In the genomic region with DNA sequence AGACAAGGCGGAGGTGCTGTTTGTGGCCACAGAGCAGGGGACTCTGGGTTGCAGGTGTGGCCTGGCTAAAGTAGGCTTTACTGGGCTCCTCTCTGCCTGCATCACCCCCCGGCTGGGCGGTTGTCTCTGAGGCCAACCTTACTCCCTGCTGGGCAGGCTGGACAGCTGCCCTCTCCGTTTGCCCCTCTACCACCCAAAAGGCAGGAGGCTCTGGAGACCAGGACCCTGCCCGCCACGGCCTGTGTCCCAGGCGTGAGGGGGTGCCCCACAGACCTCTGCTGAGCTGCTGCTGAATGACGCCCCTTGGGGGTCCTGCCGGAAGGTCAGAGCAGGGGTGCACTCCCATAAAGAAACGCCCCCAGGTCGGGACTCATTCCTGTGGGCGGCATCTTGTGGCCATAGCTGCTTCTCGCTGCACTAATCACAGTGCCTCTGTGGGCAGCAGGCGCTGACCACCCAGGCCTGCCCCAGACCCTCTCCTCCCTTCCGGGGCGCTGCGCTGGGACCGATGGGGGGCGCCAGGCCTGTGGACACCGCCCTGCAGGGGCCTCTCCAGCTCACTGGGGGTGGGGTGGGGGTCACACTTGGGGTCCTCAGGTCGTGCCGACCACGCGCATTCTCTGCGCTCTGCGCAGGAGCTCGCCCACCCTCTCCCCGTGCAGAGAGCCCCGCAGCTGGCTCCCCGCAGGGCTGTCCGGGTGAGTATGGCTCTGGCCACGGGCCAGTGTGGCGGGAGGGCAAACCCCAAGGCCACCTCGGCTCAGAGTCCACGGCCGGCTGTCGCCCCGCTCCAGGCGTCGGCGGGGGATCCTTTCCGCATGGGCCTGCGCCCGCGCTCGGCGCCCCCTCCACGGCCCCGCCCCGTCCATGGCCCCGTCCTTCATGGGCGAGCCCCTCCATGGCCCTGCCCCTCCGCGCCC, we compare ENCODE assay signal across 8 cellular contexts. TPM values are rescaled to one million over a fixed set of nuclear protein-coding genes. Genes with fewer than 3 reads are reported as not detected.
DNase-seq lines count a peak whose midpoint lies in the region; ATAC-seq lines count a peak whose summit lies in the region.

No MANE protein-coding gene starts in this region.

- H3K9me3 ChIP-seq in Karpas-422 (ENCODE audit: low read length) (no peaks in the 10 kb centered on the region), muscle layer of duodenum (ENCODE audit: control insufficient read depth in 1 of 2, low read length in 2 of 2) (no peaks in the 10 kb centered on the region)

- H3K27ac ChIP-seq in Karpas-422 (ENCODE audit: low read length) (no peak overlapping the region), cingulate gyrus (ENCODE audit: low read depth, low read length) (peak overlapping the region; percentile 65), muscle layer of duodenum (ENCODE audit: low read length) (no peak overlapping the region)

- H3K79me2 ChIP-seq in Karpas-422 (ENCODE audit: low read length): peaks cover 35% of the 10 kb centered on the region

- H3K9ac ChIP-seq in Karpas-422 (ENCODE audit: low read length): peak overlapping the region; percentile 82

- H2AFZ ChIP-seq in Karpas-422 (ENCODE audit: low read length): peak overlapping the region; percentile 96; the same call in 1 of the 2 replicates

- peak overlapping the region; percentile 70 for H3K4me3 ChIP-seq in Karpas-422 (ENCODE audit: low read length)
- peak overlapping the region; percentile 55 to 76 for H3K4me3 ChIP-seq in muscle layer of duodenum (ENCODE audit: low read depth in 1 of 2, low read length in 2 of 2)

- no peaks in the 10 kb centered on the region for H3K9me2 ChIP-seq in Karpas-422 (replicated peaks; ENCODE audit: insufficient read depth, low read length)

- DNase-seq in Caki2 (ENCODE audit: low read depth): peak; percentile 41
- DNase-seq in Karpas-422: no peak
- no peak for DNase-seq in GM03348 (ENCODE audit: low spot score)
- DNase-seq in NCI-H187 treated with DMSO at 0.1 percent for 48 hours (lab: John Stamatoyannopoulos, UW): no peak
- no peak for DNase-seq in NK-92 (lab: John Stamatoyannopoulos, UW; ENCODE audit: unreplicated experiment)

- peaks cover 11% of the 10 kb centered on the region; the same call in 1 of the 2 replicates for H4K20me1 ChIP-seq in Karpas-422 (ENCODE audit: insufficient read depth, low read depth, low read length)

- H3K4me1 ChIP-seq in Karpas-422 (ENCODE audit: low read length) (peaks cover 35% of the 10 kb centered on the region), muscle layer of duodenum (ENCODE audit: control insufficient read depth in 1 of 2, insufficient read depth in 2 of 2, low read length in 2 of 2) (peaks cover 0 to 21% of the 10 kb centered on the region in 2 donors)

- no peaks in the 10 kb centered on the region for H3K27me3 ChIP-seq in Karpas-422 (ENCODE audit: low read length)
- H3K27me3 ChIP-seq in muscle layer of duodenum (ENCODE audit: low read depth, low read length): no peaks in the 10 kb centered on the region

- peak overlapping the region; percentile 79 for H3K4me2 ChIP-seq in Karpas-422 (ENCODE audit: low read depth, low read length, poor library complexity, severe bottlenecking)

- H3K36me3 ChIP-seq in Karpas-422 (ENCODE audit: insufficient read depth, low read length): no peaks in the 10 kb centered on the region
- H3K36me3 ChIP-seq in muscle layer of duodenum (ENCODE audit: control insufficient read depth in 1 of 2, insufficient read depth in 2 of 2, low read length in 2 of 2): no peaks in the 10 kb centered on the region

- in situ Hi-C loops in Caki2 (cut with HindIII; ENCODE audit: low pct_unique_long_range_greater_than_20kb, low sequenced_read_pairs): no loop called here

- ATAC-seq in GM21528 (IDR thresholded peaks at IDR 0.05; ENCODE audit: low FRiP score, unreplicated experiment): peak; percentile 21

RNA-seq across cellular contexts. Expression of a gene that starts 0.9 kb away (rescaled TPM):
- not detected in 2 replicates for total RNA-seq in Caki2 (2014; rRNA removed; shearing (Covaris generic); ENCODE audit: low replicate concordance)
- total RNA-seq in Karpas-422 (2014; rRNA removed; shearing (Covaris generic); ENCODE audit: low replicate concordance): not detected in 2 replicates

RNA-seq across cellular contexts. Expression of a gene that starts 1.1 kb away (rescaled TPM):
- total RNA-seq in Caki2 (2014; rRNA removed; shearing (Covaris generic); ENCODE audit: low replicate concordance): 11.4 and 20.7 TPM in 2 replicates
- 24.8 and 48.7 TPM in 2 replicates for total RNA-seq in Karpas-422 (2014; rRNA removed; shearing (Covaris generic); ENCODE audit: low replicate concordance)
